In genomic region chr3:49552087-49552486, GRCh38 we compare ENCODE assay signal across 17 cellular contexts. TPM values are rescaled to one million over a fixed set of nuclear protein-coding genes. Genes with fewer than 3 reads are reported as not detected.
DNase-seq lines count a peak whose midpoint lies in the region; ATAC-seq and TF ChIP-seq lines count a peak whose summit lies in the region.
"Had no signal": no experiment of that assay in that cellular context is flagged by ENCODE, and none has a peak within 500 bp of the region (broad histone marks: within the 10 kb centered on the region; RNA-seq: fewer than 3 reads in every experiment).

No MANE protein-coding gene starts in this region.

- H3K27me3 Mint-ChIP-seq in natural killer cell (ENCODE audit: low read depth in 2 of 2) (peaks cover 17 to 25% of the 10 kb centered on the region in 2 donors), glutamatergic neuron (ENCODE audit: unreplicated experiment) (peaks cover 18% of the 10 kb centered on the region), type B pancreatic cell (peaks cover 32% of the 10 kb centered on the region)
- H3K27me3 Mint-ChIP-seq in natural killer cell treated with Interleukin-12 subunit alpha and Interleukin-12 subunit beta and Interleukin-15 and Interleukin-18, amount 100 ng/mL, for 72 hours: peaks cover 10 to 22% of the 10 kb centered on the region in 2 donors

- H3K27ac Mint-ChIP-seq in natural killer cell (no peak overlapping the region), glutamatergic neuron (ENCODE audit: unreplicated experiment) (peak overlapping the region; percentile 75), type B pancreatic cell (peak overlapping the region; percentile 65)
- no peak overlapping the region for H3K27ac Mint-ChIP-seq in natural killer cell treated with Interleukin-12 subunit alpha and Interleukin-12 subunit beta and Interleukin-15 and Interleukin-18, amount 100 ng/mL, for 72 hours
- H3K27ac Mint-ChIP-seq: HFFc6 had no signal

- H3K4me1 Mint-ChIP-seq in natural killer cell (peaks cover 6 to 8% of the 10 kb centered on the region in 2 donors), glutamatergic neuron (ENCODE audit: low read depth, unreplicated experiment) (peaks cover 33% of the 10 kb centered on the region), type B pancreatic cell (ENCODE audit: unreplicated experiment) (peaks cover 15% of the 10 kb centered on the region)
- H3K4me1 Mint-ChIP-seq in natural killer cell treated with Interleukin-12 subunit alpha and Interleukin-12 subunit beta and Interleukin-15 and Interleukin-18, amount 100 ng/mL, for 72 hours (ENCODE audit: low read depth in 2 of 2): peaks cover 6 to 15% of the 10 kb centered on the region in 2 donors

- no peak overlapping the region for H3K4me3 ChIP-seq in Jurkat, Clone E6-1 (ENCODE audit: low read length)

- no peaks in the 10 kb centered on the region for H3K36me3 Mint-ChIP-seq in natural killer cell
- no peaks in the 10 kb centered on the region for H3K36me3 Mint-ChIP-seq in natural killer cell treated with Interleukin-12 subunit alpha and Interleukin-12 subunit beta and Interleukin-15 and Interleukin-18, amount 100 ng/mL, for 72 hours
- H3K36me3 Mint-ChIP-seq in glutamatergic neuron (ENCODE audit: unreplicated experiment): no peaks in the 10 kb centered on the region
- no peaks in the 10 kb centered on the region for H3K36me3 Mint-ChIP-seq in type B pancreatic cell

- ATAC-seq in natural killer cell: no peak
- ATAC-seq in natural killer cell treated with Interleukin-12 subunit alpha and Interleukin-12 subunit beta and Interleukin-15 and Interleukin-18, amount 100 ng/mL, for 72 hours: no peak
- ATAC-seq in GM21381 (IDR thresholded peaks at IDR 0.05; ENCODE audit: unreplicated experiment): no peak

- intact Hi-C loops in natural killer cell (cut with micrococcal nuclease): no loop called here

- H3K4me3 Mint-ChIP-seq in natural killer cell (peak overlapping the region; percentile 49), glutamatergic neuron (ENCODE audit: unreplicated experiment) (peak overlapping the region; percentile 75), type B pancreatic cell (peak overlapping the region; percentile 67)
- no peak overlapping the region for H3K4me3 Mint-ChIP-seq in natural killer cell treated with Interleukin-12 subunit alpha and Interleukin-12 subunit beta and Interleukin-15 and Interleukin-18, amount 100 ng/mL, for 72 hours
- H3K4me3 Mint-ChIP-seq: HFFc6 had no signal

- DNase-seq in natural killer cell (no peak), glutamatergic neuron (no peak), type B pancreatic cell (ENCODE audit: extremely low spot score, unreplicated experiment) (no peak), dedifferentiated amniotic fluid mesenchymal stem cell (ENCODE audit: extremely low spot score) (no peak), medulla oblongata (ENCODE audit: extremely low spot score) (no peak)
- DNase-seq in natural killer cell treated with Interleukin-12 subunit alpha and Interleukin-12 subunit beta and Interleukin-15 and Interleukin-18, amount 100 ng/mL, for 72 hours (ENCODE audit: low spot score): no peak
- peak; percentile 35 for DNase-seq in Jurkat, Clone E6-1 (ENCODE audit: low read depth, low spot score)
- DNase-seq: DMS 273 treated with DMSO at 0.1 percent for 48 hours, GF-D8, HFFc6, NCI-H1092, NCI-H146, NCI-H2081, NCI-H510A, NCI-H774, RPMI8226 had no signal

- H3K9me3 Mint-ChIP-seq in natural killer cell: no peaks in the 10 kb centered on the region
- H3K9me3 Mint-ChIP-seq in natural killer cell treated with Interleukin-12 subunit alpha and Interleukin-12 subunit beta and Interleukin-15 and Interleukin-18, amount 100 ng/mL, for 72 hours: no peaks in the 10 kb centered on the region
- peaks cover 19% of the 10 kb centered on the region for H3K9me3 Mint-ChIP-seq in glutamatergic neuron (ENCODE audit: unreplicated experiment)
- no peaks in the 10 kb centered on the region for H3K9me3 Mint-ChIP-seq in type B pancreatic cell
- H3K9me3 Mint-ChIP-seq: HFFc6 had no signal

- TF ChIP-seq CTCF in natural killer cell (IDR thresholded peaks at IDR 0.05): no peak
- TF ChIP-seq CTCF in glutamatergic neuron (IDR thresholded peaks at IDR 0.05; ENCODE audit: partially characterized antibody, unreplicated experiment): no peak
- TF ChIP-seq CTCF in type B pancreatic cell (conservative IDR thresholded peaks at IDR 0.05): no peak

RNA-seq across cellular contexts. Expression of gene BSN, which starts 2.2 kb away (rescaled TPM):
- total RNA-seq in natural killer cell (under 1 TPM; 0.33 to 0.41 (median 0.35) TPM), glutamatergic neuron (ENCODE audit: unreplicated experiment) (46.9 TPM), type B pancreatic cell (ENCODE audit: low replicate concordance) (3.9 and 4.0 TPM in 2 replicates)
- total RNA-seq in natural killer cell treated with Interleukin-12 subunit alpha and Interleukin-12 subunit beta and Interleukin-15 and Interleukin-18, amount 100 ng/mL, for 72 hours: under 1 TPM; 0.39 to 0.59 TPM
- polyA plus RNA-seq in Jurkat, Clone E6-1 (2012; ENCODE audit: insufficient read depth, insufficient read length): 0.75 TPM

Comparison
In these comparisons a context has a peak if more than half of its experiments do, and no peak if none do; other contexts are left out.
1. H3K27ac Mint-ChIP-seq: peak in glutamatergic neuron (single experiment) and type B pancreatic cell (single experiment); none in natural killer cell (0 of 2) and natural killer cell treated with Interleukin-12 subunit alpha and Interleukin-12 subunit beta and Interleukin-15 and Interleukin-18, amount 100 ng/mL, for 72 hours (0 of 2).